Comparison of ENCODE assay signal across 17 cellular contexts in genomic region chr12:68034567-68034966, GRCh38. TPM values are rescaled to one million over a fixed set of nuclear protein-coding genes. Genes with fewer than 3 reads are reported as not detected.
DNase-seq lines count a peak whose midpoint lies in the region; ATAC-seq and TF ChIP-seq lines count a peak whose summit lies in the region.
"Had no signal": no experiment of that assay in that cellular context is flagged by ENCODE, and none has a peak within 500 bp of the region (broad histone marks: within the 10 kb centered on the region; RNA-seq: fewer than 3 reads in every experiment).

No MANE protein-coding gene starts in this region.

- H3K9me3 ChIP-seq in Loucy (ENCODE audit: insufficient read depth, low read depth, low read length): no peaks in the 10 kb centered on the region
- no peaks in the 10 kb centered on the region for H3K9me3 ChIP-seq in OCI-LY3 (ENCODE audit: insufficient read depth, low read length)
- H3K9me3 ChIP-seq: Peyer's patch, SJCRH30 had no signal

- H2AFZ ChIP-seq in Loucy (ENCODE audit: low read length) (0 out of 2 replicates have a peak overlapping the region, but pooled peaks have one; percentile 54), OCI-LY3 (ENCODE audit: low read depth, low read length) (peak overlapping the region; percentile 20; the same call in 1 of the 2 replicates)

- no peaks in the 10 kb centered on the region for H3K27me3 Mint-ChIP-seq in memory B cell

- peaks cover 3% of the 10 kb centered on the region for H3K9me3 Mint-ChIP-seq in memory B cell

- H3K4me2 ChIP-seq in Loucy (ENCODE audit: low read depth, low read length, poor library complexity, severe bottlenecking) (no peak overlapping the region), OCI-LY3 (ENCODE audit: low read length) (no peak overlapping the region)
- H3K4me2 ChIP-seq: KMS-11 had no signal

- peak; percentile 22 for DNase-seq in HT-29 (ENCODE audit: low spot score)
- DNase-seq in memory B cell (ENCODE audit: low spot score in 2 of 2): no peak
- DNase-seq in NCI-H2081 treated with DMSO at 0.1 percent for 48 hours (lab: John Stamatoyannopoulos, UW): no peak
- no peak for DNase-seq in activated CD8-positive, alpha-beta memory T cell treated with anti-CD3 and anti-CD28 coated beads, Interleukin-2, amount 50 U/mL, for 4 hours
- no peak for DNase-seq in globus pallidus (ENCODE audit: low spot score)
- DNase-seq: CD8-positive, alpha-beta T cell; DND-41; GDM1; NCI-H1048; NCI-H345; NCI-H526 treated with DMSO at 0.1 percent for 48 hours; Peyer's patch; SJCRH30 had no signal

- peaks cover 25% of the 10 kb centered on the region for H3K4me1 Mint-ChIP-seq in memory B cell

- H3K4me3 ChIP-seq in Loucy (ENCODE audit: low read length, poor library complexity, severe bottlenecking): no peak overlapping the region
- no peak overlapping the region for H3K4me3 ChIP-seq in OCI-LY3 (ENCODE audit: low read length)
- H3K4me3 ChIP-seq: Peyer's patch, SJCRH30 had no signal

- H4K20me1 ChIP-seq in Loucy (ENCODE audit: insufficient read depth, low read length, poor library complexity, severe bottlenecking) (no peaks in the 10 kb centered on the region), OCI-LY3 (ENCODE audit: insufficient read depth, low read length) (no peaks in the 10 kb centered on the region)

- no peaks in the 10 kb centered on the region for H3K36me3 ChIP-seq in Loucy (ENCODE audit: insufficient read depth, low read length)
- no peaks in the 10 kb centered on the region for H3K36me3 ChIP-seq in OCI-LY3 (replicated peaks; ENCODE audit: low read depth, low read length)
- H3K36me3 ChIP-seq: Peyer's patch, SJCRH30 had no signal

- peaks cover 19% of the 10 kb centered on the region for H3K36me3 Mint-ChIP-seq in memory B cell

- H3K4me3 Mint-ChIP-seq in memory B cell: no peak overlapping the region
- H3K4me3 Mint-ChIP-seq: CD8-positive, alpha-beta T cell had no signal

- no peaks in the 10 kb centered on the region for H3K9me2 ChIP-seq in Loucy (replicated peaks; ENCODE audit: low read depth, low read length)

- H3K4me1 ChIP-seq in Loucy (ENCODE audit: insufficient read depth, low read length, poor library complexity, severe bottlenecking): peaks cover 49% of the 10 kb centered on the region
- H3K4me1 ChIP-seq in OCI-LY3 (ENCODE audit: low read length): peaks cover 2% of the 10 kb centered on the region; the same call in 1 of the 2 replicates
- H3K4me1 ChIP-seq: Peyer's patch had no signal

- no peak for TF ChIP-seq CTCF in Loucy (conservative IDR thresholded peaks at IDR 0.05; ENCODE audit: low read length)
- TF ChIP-seq CTCF in OCI-LY3 (IDR thresholded peaks at IDR 0.05; ENCODE audit: low read depth, low read length): no peak

- H3K9ac ChIP-seq in Loucy (ENCODE audit: low read depth, low read length, poor library complexity, severe bottlenecking) (no peak overlapping the region), OCI-LY3 (ENCODE audit: low read length) (no peak overlapping the region)
- H3K9ac ChIP-seq: KMS-11 had no signal

- H3K79me2 ChIP-seq in Loucy (ENCODE audit: insufficient read depth, low read length) (no peaks in the 10 kb centered on the region), OCI-LY3 (ENCODE audit: low read length) (no peaks in the 10 kb centered on the region)

- no peak overlapping the region for H3K27ac ChIP-seq in OCI-LY3 (ENCODE audit: low read length)
- H3K27ac ChIP-seq: KMS-11, Peyer's patch, SJCRH30 had no signal

- no peaks in the 10 kb centered on the region for H3K27me3 ChIP-seq in Loucy (ENCODE audit: insufficient read depth, low read length, poor library complexity, severe bottlenecking)
- no peaks in the 10 kb centered on the region for H3K27me3 ChIP-seq in OCI-LY3 (ENCODE audit: low read depth, low read length)
- H3K27me3 ChIP-seq: Peyer's patch, SJCRH30 had no signal

- no peaks in the 10 kb centered on the region for H3F3A ChIP-seq in Loucy (ENCODE audit: low read depth)

- H3K27ac Mint-ChIP-seq in memory B cell: peak overlapping the region; percentile 64
- H3K27ac Mint-ChIP-seq: CD8-positive, alpha-beta T cell had no signal

- no peak for ATAC-seq in memory B cell (ENCODE audit: low read depth)
- ATAC-seq: CD8-positive, alpha-beta T cell had no signal

RNA-seq across cellular contexts. Expression of gene IFNG-AS1, which starts 45.3 kb away (rescaled TPM):
- not detected in 2 replicates for total RNA-seq in HT-29 (2014; rRNA removed; shearing (Covaris generic))
- total RNA-seq: H1, SJCRH30 had no signal
